In the genomic region with DNA sequence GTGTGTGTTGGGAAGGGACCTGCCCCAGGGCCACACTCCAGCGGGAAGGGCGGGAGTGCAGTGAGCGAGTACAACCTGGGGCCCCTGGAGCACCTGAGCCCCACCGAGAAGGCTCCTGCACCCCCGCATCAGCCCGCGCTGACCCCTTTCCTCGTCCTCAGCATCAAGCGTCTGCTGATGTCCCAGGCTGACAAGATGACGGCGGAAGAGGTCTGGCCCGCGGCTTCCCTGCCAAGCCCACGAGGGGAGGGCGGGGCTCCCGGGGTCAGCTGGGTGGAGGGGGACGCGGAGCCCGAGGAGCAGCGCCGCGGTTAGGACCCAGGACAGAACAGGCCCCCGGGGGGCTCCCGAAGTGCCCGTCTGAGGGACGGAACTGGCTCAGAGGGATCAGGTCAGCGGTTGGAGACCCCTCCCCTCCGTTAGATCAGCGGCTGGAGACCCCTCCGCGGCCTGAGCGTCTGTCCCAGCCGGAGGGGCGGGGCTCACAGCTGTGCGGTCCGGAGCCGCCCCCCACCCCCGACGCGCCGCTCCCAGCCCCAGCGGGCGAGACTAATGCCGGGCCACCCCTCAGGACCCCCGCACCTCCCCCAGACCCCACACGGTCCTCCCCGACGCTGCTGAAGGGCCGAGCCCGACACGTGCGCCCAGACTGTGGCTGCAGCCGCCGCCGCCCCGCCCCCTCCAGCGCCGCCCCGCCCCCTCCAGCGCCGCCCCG, we compare ENCODE assay signal across 1 cellular context.
TF ChIP-seq lines count a peak whose summit lies in the region.

No MANE protein-coding gene starts in this region.

TF ChIP-seq in HEK293, 187 proteins besides CTCF, POLR2A, EP300 and RAD21 (continued from another document):
- TF ChIP-seq ZNF292 (tag by site-specific recombination; IDR thresholded peaks at IDR 0.05; ENCODE audit: borderline replicate concordance, low read depth) (no peak), YY1 (tag by site-specific recombination; IDR thresholded peaks at IDR 0.05) (no peak), ZNF423 (tag by site-specific recombination; IDR thresholded peaks at IDR 0.05) (no peak), SCRT2 (tag by site-specific recombination; IDR thresholded peaks at IDR 0.05) (no peak), ZNF501 (tag by site-specific recombination; IDR thresholded peaks at IDR 0.05) (no peak), ZBTB17 (tag by site-specific recombination; IDR thresholded peaks at IDR 0.05) (no peak), ZNF335 (tag by site-specific recombination; conservative IDR thresholded peaks at IDR 0.05) (peak; percentile 93), YY2 (tag by site-specific recombination; IDR thresholded peaks at IDR 0.05) (no peak), ZNF169 (tag by site-specific recombination; IDR thresholded peaks at IDR 0.05) (no peak), ZNF404 (tag by site-specific recombination; IDR thresholded peaks at IDR 0.05) (no peak), ZNF426 (tag by site-specific recombination; IDR thresholded peaks at IDR 0.05) (no peak), GLI4 (tag by site-specific recombination; IDR thresholded peaks at IDR 0.05) (no peak), ZNF777 (tag by site-specific recombination; IDR thresholded peaks at IDR 0.05; ENCODE audit: borderline replicate concordance) (no peak), ZNF558 (tag by site-specific recombination; IDR thresholded peaks at IDR 0.05) (no peak), GLIS2 (tag by site-specific recombination; IDR thresholded peaks at IDR 0.05) (peak; percentile 65), HOXA7 (CRISPR knock-in tag; IDR thresholded peaks at IDR 0.05; ENCODE audit: borderline replicate concordance) (no peak), ZNF223 (tag by site-specific recombination; IDR thresholded peaks at IDR 0.05) (no peak), SP3 (tag by site-specific recombination; IDR thresholded peaks at IDR 0.05) (peak; percentile 80), ZNF514 (tag by site-specific recombination; IDR thresholded peaks at IDR 0.05) (no peak), ZFP37 (tag by site-specific recombination; IDR thresholded peaks at IDR 0.05) (no peak), ZNF214 (tag by site-specific recombination; IDR thresholded peaks at IDR 0.05; ENCODE audit: borderline replicate concordance) (no peak), ZEB2 (tag by site-specific recombination; IDR thresholded peaks at IDR 0.05) (no peak), ZNF221 (tag by site-specific recombination; IDR thresholded peaks at IDR 0.05; ENCODE audit: borderline replicate concordance) (no peak), OVOL3 (tag by site-specific recombination; IDR thresholded peaks at IDR 0.05) (no peak), TCF7L2 (IDR thresholded peaks at IDR 0.05; ENCODE audit: borderline replicate concordance, low read depth, low read length) (no peak), KLF9 (tag by site-specific recombination; IDR thresholded peaks at IDR 0.05; ENCODE audit: low read depth) (peak; percentile 58), ZBTB20 (tag by site-specific recombination; IDR thresholded peaks at IDR 0.05) (no peak), ZNF114 (tag by site-specific recombination; IDR thresholded peaks at IDR 0.05) (no peak), ZNF202 (tag by site-specific recombination; IDR thresholded peaks at IDR 0.05; ENCODE audit: borderline replicate concordance) (no peak), ZNF521 (tag by site-specific recombination; IDR thresholded peaks at IDR 0.05) (no peak), ZNF670 (tag by site-specific recombination; IDR thresholded peaks at IDR 0.05; ENCODE audit: low read depth) (no peak), ZNF530 (tag by site-specific recombination; IDR thresholded peaks at IDR 0.05; ENCODE audit: low read depth) (no peak), ZNF37A (tag by site-specific recombination; IDR thresholded peaks at IDR 0.05) (no peak), SP2 (tag by site-specific recombination; IDR thresholded peaks at IDR 0.05) (peak; percentile 52)
- TF ChIP-seq, protein P1, sequence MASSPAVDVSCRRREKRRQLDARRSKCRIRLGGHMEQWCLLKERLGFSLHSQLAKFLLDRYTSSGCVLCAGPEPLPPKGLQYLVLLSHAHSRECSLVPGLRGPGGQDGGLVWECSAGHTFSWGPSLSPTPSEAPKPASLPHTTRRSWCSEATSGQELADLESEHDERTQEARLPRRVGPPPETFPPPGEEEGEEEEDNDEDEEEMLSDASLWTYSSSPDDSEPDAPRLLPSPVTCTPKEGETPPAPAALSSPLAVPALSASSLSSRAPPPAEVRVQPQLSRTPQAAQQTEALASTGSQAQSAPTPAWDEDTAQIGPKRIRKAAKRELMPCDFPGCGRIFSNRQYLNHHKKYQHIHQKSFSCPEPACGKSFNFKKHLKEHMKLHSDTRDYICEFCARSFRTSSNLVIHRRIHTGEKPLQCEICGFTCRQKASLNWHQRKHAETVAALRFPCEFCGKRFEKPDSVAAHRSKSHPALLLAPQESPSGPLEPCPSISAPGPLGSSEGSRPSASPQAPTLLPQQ (tag by site-specific recombination; IDR thresholded peaks at IDR 0.05), result no peak
- TF ChIP-seq, protein P2, sequence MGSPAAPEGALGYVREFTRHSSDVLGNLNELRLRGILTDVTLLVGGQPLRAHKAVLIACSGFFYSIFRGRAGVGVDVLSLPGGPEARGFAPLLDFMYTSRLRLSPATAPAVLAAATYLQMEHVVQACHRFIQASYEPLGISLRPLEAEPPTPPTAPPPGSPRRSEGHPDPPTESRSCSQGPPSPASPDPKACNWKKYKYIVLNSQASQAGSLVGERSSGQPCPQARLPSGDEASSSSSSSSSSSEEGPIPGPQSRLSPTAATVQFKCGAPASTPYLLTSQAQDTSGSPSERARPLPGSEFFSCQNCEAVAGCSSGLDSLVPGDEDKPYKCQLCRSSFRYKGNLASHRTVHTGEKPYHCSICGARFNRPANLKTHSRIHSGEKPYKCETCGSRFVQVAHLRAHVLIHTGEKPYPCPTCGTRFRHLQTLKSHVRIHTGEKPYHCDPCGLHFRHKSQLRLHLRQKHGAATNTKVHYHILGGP (tag by site-specific recombination; IDR thresholded peaks at IDR 0.05), result no peak
- TF ChIP-seq, protein P3, sequence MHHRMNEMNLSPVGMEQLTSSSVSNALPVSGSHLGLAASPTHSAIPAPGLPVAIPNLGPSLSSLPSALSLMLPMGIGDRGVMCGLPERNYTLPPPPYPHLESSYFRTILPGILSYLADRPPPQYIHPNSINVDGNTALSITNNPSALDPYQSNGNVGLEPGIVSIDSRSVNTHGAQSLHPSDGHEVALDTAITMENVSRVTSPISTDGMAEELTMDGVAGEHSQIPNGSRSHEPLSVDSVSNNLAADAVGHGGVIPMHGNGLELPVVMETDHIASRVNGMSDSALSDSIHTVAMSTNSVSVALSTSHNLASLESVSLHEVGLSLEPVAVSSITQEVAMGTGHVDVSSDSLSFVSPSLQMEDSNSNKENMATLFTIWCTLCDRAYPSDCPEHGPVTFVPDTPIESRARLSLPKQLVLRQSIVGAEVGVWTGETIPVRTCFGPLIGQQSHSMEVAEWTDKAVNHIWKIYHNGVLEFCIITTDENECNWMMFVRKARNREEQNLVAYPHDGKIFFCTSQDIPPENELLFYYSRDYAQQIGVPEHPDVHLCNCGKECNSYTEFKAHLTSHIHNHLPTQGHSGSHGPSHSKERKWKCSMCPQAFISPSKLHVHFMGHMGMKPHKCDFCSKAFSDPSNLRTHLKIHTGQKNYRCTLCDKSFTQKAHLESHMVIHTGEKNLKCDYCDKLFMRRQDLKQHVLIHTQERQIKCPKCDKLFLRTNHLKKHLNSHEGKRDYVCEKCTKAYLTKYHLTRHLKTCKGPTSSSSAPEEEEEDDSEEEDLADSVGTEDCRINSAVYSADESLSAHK (tag by site-specific recombination; IDR thresholded peaks at IDR 0.05), result no peak
- TF ChIP-seq, protein P4, sequence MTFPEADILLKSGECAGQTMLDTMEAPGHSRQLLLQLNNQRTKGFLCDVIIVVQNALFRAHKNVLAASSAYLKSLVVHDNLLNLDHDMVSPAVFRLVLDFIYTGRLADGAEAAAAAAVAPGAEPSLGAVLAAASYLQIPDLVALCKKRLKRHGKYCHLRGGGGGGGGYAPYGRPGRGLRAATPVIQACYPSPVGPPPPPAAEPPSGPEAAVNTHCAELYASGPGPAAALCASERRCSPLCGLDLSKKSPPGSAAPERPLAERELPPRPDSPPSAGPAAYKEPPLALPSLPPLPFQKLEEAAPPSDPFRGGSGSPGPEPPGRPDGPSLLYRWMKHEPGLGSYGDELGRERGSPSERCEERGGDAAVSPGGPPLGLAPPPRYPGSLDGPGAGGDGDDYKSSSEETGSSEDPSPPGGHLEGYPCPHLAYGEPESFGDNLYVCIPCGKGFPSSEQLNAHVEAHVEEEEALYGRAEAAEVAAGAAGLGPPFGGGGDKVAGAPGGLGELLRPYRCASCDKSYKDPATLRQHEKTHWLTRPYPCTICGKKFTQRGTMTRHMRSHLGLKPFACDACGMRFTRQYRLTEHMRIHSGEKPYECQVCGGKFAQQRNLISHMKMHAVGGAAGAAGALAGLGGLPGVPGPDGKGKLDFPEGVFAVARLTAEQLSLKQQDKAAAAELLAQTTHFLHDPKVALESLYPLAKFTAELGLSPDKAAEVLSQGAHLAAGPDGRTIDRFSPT (tag by site-specific recombination; IDR thresholded peaks at IDR 0.05), result no peak
- TF ChIP-seq, protein P5, sequence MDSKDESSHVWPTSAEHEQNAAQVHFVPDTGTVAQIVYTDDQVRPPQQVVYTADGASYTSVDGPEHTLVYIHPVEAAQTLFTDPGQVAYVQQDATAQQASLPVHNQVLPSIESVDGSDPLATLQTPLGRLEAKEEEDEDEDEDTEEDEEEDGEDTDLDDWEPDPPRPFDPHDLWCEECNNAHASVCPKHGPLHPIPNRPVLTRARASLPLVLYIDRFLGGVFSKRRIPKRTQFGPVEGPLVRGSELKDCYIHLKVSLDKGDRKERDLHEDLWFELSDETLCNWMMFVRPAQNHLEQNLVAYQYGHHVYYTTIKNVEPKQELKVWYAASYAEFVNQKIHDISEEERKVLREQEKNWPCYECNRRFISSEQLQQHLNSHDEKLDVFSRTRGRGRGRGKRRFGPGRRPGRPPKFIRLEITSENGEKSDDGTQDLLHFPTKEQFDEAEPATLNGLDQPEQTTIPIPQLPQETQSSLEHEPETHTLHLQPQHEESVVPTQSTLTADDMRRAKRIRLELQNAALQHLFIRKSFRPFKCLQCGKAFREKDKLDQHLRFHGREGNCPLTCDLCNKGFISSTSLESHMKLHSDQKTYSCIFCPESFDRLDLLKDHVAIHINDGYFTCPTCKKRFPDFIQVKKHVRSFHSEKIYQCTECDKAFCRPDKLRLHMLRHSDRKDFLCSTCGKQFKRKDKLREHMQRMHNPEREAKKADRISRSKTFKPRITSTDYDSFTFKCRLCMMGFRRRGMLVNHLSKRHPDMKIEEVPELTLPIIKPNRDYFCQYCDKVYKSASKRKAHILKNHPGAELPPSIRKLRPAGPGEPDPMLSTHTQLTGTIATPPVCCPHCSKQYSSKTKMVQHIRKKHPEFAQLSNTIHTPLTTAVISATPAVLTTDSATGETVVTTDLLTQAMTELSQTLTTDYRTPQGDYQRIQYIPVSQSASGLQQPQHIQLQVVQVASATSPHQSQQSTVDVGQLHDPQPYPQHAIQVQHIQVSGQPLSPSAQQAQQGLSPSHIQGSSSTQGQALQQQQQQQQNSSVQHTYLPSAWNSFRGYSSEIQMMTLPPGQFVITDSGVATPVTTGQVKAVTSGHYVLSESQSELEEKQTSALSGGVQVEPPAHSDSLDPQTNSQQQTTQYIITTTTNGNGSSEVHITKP (tag by site-specific recombination; IDR thresholded peaks at IDR 0.05), result 0 out of 2 replicates have a peak, but pooled peaks have one; percentile 12
- TF ChIP-seq, protein P6, sequence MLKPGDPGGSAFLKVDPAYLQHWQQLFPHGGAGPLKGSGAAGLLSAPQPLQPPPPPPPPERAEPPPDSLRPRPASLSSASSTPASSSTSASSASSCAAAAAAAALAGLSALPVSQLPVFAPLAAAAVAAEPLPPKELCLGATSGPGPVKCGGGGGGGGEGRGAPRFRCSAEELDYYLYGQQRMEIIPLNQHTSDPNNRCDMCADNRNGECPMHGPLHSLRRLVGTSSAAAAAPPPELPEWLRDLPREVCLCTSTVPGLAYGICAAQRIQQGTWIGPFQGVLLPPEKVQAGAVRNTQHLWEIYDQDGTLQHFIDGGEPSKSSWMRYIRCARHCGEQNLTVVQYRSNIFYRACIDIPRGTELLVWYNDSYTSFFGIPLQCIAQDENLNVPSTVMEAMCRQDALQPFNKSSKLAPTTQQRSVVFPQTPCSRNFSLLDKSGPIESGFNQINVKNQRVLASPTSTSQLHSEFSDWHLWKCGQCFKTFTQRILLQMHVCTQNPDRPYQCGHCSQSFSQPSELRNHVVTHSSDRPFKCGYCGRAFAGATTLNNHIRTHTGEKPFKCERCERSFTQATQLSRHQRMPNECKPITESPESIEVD (tag by site-specific recombination; IDR thresholded peaks at IDR 0.05), result no peak
- TF ChIP-seq, protein P7, sequence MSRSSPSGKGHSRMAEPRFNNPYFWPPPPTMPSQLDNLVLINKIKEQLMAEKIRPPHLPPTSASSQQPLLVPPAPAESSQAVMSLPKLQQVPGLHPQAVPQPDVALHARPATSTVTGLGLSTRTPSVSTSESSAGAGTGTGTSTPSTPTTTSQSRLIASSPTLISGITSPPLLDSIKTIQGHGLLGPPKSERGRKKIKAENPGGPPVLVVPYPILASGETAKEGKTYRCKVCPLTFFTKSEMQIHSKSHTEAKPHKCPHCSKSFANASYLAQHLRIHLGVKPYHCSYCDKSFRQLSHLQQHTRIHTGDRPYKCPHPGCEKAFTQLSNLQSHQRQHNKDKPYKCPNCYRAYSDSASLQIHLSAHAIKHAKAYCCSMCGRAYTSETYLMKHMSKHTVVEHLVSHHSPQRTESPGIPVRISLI (tag by site-specific recombination; IDR thresholded peaks at IDR 0.05), result no peak
- TF ChIP-seq, protein P8, sequence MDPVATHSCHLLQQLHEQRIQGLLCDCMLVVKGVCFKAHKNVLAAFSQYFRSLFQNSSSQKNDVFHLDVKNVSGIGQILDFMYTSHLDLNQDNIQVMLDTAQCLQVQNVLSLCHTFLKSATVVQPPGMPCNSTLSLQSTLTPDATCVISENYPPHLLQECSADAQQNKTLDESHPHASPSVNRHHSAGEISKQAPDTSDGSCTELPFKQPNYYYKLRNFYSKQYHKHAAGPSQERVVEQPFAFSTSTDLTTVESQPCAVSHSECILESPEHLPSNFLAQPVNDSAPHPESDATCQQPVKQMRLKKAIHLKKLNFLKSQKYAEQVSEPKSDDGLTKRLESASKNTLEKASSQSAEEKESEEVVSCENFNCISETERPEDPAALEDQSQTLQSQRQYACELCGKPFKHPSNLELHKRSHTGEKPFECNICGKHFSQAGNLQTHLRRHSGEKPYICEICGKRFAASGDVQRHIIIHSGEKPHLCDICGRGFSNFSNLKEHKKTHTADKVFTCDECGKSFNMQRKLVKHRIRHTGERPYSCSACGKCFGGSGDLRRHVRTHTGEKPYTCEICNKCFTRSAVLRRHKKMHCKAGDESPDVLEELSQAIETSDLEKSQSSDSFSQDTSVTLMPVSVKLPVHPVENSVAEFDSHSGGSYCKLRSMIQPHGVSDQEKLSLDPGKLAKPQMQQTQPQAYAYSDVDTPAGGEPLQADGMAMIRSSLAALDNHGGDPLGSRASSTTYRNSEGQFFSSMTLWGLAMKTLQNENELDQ (tag by site-specific recombination; IDR thresholded peaks at IDR 0.05; ENCODE audit: low read depth), result no peak
TF ChIP-seq in HEK293: peak in this region for 9.
